In genomic region chr1:41328011-41328615, GRCh38 we compare ENCODE assay signal across 29 cellular contexts. TPM values are rescaled to one million over a fixed set of nuclear protein-coding genes. Genes with fewer than 3 reads are reported as not detected.
"Had no signal": no experiment of that assay in that cellular context is flagged by ENCODE, and none has a peak within 500 bp of the region (broad histone marks: within the 10 kb centered on the region; RNA-seq: fewer than 3 reads in every experiment).

No MANE protein-coding gene starts in this region.

- H3K27ac ChIP-seq: brain microvascular endothelial cell, coronary artery, dorsolateral prefrontal cortex, gastroesophageal sphincter, hepatocyte, right lobe of liver, skin epidermis, testis, transverse colon had no signal

- H3K4me1 ChIP-seq: gastroesophageal sphincter, right lobe of liver, testis, transverse colon had no signal

- H3K9me3 ChIP-seq: gastroesophageal sphincter, right lobe of liver, testis, transverse colon had no signal

- H3K27me3 ChIP-seq: hepatocyte, right lobe of liver, testis, transverse colon had no signal

- H3K4me2 ChIP-seq: hepatocyte had no signal

- H3K79me2 ChIP-seq: hepatocyte had no signal

- H2AFZ ChIP-seq: hepatocyte had no signal

- DNase-seq: activated CD4-positive, alpha-beta T cell treated with anti-CD3 and anti-CD28 coated beads for 36 hours; activated CD4-positive, CD25-positive, alpha-beta regulatory T cell; activated CD8-positive, alpha-beta T cell treated with anti-CD3 and anti-CD28 coated beads, Interleukin-2, amount 10 ng/mL, durations not matched to agents 7 days and 5 days; activated gamma-delta T cell treated with Interleukin-2 at 50 U/mL for 16 hours; activated naive CD4-positive, alpha-beta T cell treated with anti-CD3 and anti-CD28 coated beads, Interleukin-2, amount 50 U/mL, for 16 hours; activated T-cell treated with anti-CD3 and anti-CD28 coated beads, Interleukin-2, amount 50 U/mL, for 24 hours; amniotic stem cell; brain microvascular endothelial cell; dorsolateral prefrontal cortex; effector memory CD4-positive, alpha-beta T cell; left cardiac atrium; left ventricle myocardium superior; naive B cell; stimulated activated CD4-positive, alpha-beta T cell treated with anti-CD3 and anti-CD28 coated beads, Interleukin-12 subunit alpha, Interleukin-12 subunit beta, amount 100 ng/mL, for 4 hours; stimulated activated CD4-positive, alpha-beta T cell treated with anti-CD3 and anti-CD28 coated beads, Interleukin-4, amount 100 ng/mL, for 1 hour; stimulated activated naive CD8-positive, alpha-beta T cell treated with anti-CD3 and anti-CD28 coated beads, Interleukin-15, Interleukin-2, amounts not matched to agents 100 U/mL and 50 U/mL, for 24 hours; T-helper 1 cell; testis; transverse colon had no signal

- H3K4me3 ChIP-seq: coronary artery, dorsolateral prefrontal cortex, gastroesophageal sphincter, hepatocyte, right lobe of liver, skin epidermis, testis, transverse colon had no signal

- H3K36me3 ChIP-seq: brain microvascular endothelial cell, gastroesophageal sphincter, right lobe of liver, transverse colon had no signal

- ATAC-seq: activated CD4-positive, alpha-beta T cell treated with anti-CD3 and anti-CD28 coated beads for 36 hours; activated CD8-positive, alpha-beta T cell treated with anti-CD3 and anti-CD28 coated beads, Interleukin-2, amount 10 ng/mL, durations not matched to agents 7 days and 5 days; activated T-helper 17 cell treated with anti-CD3 and anti-CD28 coated beads, Interleukin-2, amount 50 U/mL, for 72 hours; gastroesophageal sphincter; left cardiac atrium; left ventricle myocardium superior; right lobe of liver; stimulated activated naive CD8-positive, alpha-beta T cell treated with anti-CD3 and anti-CD28 coated beads, Interleukin-15, Interleukin-2, amounts not matched to agents 100 U/mL and 50 U/mL, for 24 hours had no signal

RNA-seq across cellular contexts. Expression of gene FOXO6, which starts 33.1 kb away (rescaled TPM):
- total RNA-seq: fibroblast of villous mesenchyme, lung microvascular endothelial cell had no signal
- polyA plus RNA-seq: fibroblast of lung, keratinocyte had no signal
